Comparison of ENCODE assay signal across 9 cellular contexts in genomic region chrX:103983508-103983907, GRCh38. TPM values are rescaled to one million over a fixed set of nuclear protein-coding genes. Genes with fewer than 3 reads are reported as not detected.
"Had no signal": no experiment of that assay in that cellular context is flagged by ENCODE, and none has a peak within 500 bp of the region (broad histone marks: within the 10 kb centered on the region; RNA-seq: fewer than 3 reads in every experiment).

No MANE protein-coding gene starts in this region.

RNA-seq across cellular contexts. Expression of gene TMSB15B, which starts 21.1 kb away (rescaled TPM):
- total RNA-seq: PC-9 had no signal

RNA-seq across cellular contexts. Expression of gene H2BW1, which starts 30.0 kb away (rescaled TPM):
- total RNA-seq: LHCN-M2, MCF 10A, NCI-H460, OCI-LY7, PC-9, Right ventricle myocardium inferior, RPMI7951, SJCRH30, SK-MEL-5 had no signal

RNA-seq across cellular contexts. Expression of gene H2BW2, which starts 56.2 kb away (rescaled TPM):
- total RNA-seq: LHCN-M2, MCF 10A, NCI-H460, OCI-LY7, PC-9, Right ventricle myocardium inferior, RPMI7951, SJCRH30, SK-MEL-5 had no signal
